ENCODE assay signal across 19 cellular contexts in genomic region chr1:27922272-27922671, GRCh38. TPM values are rescaled to one million over a fixed set of nuclear protein-coding genes. Genes with fewer than 3 reads are reported as not detected.
A peak's percentile ranks its signal among the peaks of the same experiment; 100 is the strongest.
DNase-seq lines count a peak whose midpoint lies in the region; ATAC-seq and TF ChIP-seq lines count a peak whose summit lies in the region.
"Had no signal": no experiment of that assay in that cellular context is flagged by ENCODE, and none has a peak within 500 bp of the region (broad histone marks: within the 10 kb centered on the region; RNA-seq: fewer than 3 reads in every experiment).

No MANE protein-coding gene starts in this region.

- DNase-seq in colonic mucosa (peak; percentile 40), left lobe of liver (ENCODE audit: low spot score) (no peak), NOMO-1 treated with dmso at 0.1 percent for 144 hours (lab: John Stamatoyannopoulos, UW; ENCODE audit: unreplicated experiment) (no peak)
- DNase-seq in stimulated activated CD4-positive, alpha-beta T cell treated with anti-CD3 and anti-CD28 coated beads, Interleukin-2, amount 100 ng/mL, for 24 hours = no peak
- DNase-seq: Caco-2; CD4-positive, CD25-positive, alpha-beta regulatory T cell; CD8-positive, alpha-beta T cell; DMS79; EL; GDM1; GM23248; H7; HCEC 1CT had no signal

- H3K4me1 ChIP-seq in colonic mucosa = no peaks in the 10 kb centered on the region
- peaks cover 6 to 12% of the 10 kb centered on the region in 2 donors for H3K4me1 ChIP-seq in mucosa of rectum (ENCODE audit: control insufficient read depth in 2 of 2, insufficient read depth in 2 of 2, low read length in 2 of 2)
- H3K4me1 ChIP-seq: BLaER1, Caco-2 had no signal

- H3K27ac ChIP-seq in colonic mucosa (no peak overlapping the region), mucosa of rectum (ENCODE audit: low read depth in 2 of 2, low read length in 2 of 2) (peak overlapping the region; percentile 44 to 68)
- H3K27ac ChIP-seq: BLaER1, C4-2B, GM23248 had no signal

- H3K9ac ChIP-seq in colonic mucosa (ENCODE audit: low read depth in 2 of 2, low read length in 2 of 2) (no peak overlapping the region), mucosa of rectum (ENCODE audit: low read depth in 1 of 2, low read length in 2 of 2) (no peak overlapping the region)
- H3K9ac ChIP-seq: BLaER1, GM23248 had no signal

- ATAC-seq in left lobe of liver (peak; percentile 58), GM18858 (IDR thresholded peaks at IDR 0.05; ENCODE audit: unreplicated experiment) (no peak)
- ATAC-seq: CD8-positive, alpha-beta T cell; GM12878 had no signal

- no peaks in the 10 kb centered on the region for H3K9me3 ChIP-seq in colonic mucosa
- no peaks in the 10 kb centered on the region for H3K9me3 ChIP-seq in mucosa of rectum (ENCODE audit: control insufficient read depth in 2 of 2, low read length in 2 of 2)
- H3K9me3 ChIP-seq: BLaER1, Caco-2 had no signal

- no peak for TF ChIP-seq CTCF in colonic mucosa (IDR thresholded peaks at IDR 0.05)

- H3K36me3 ChIP-seq in colonic mucosa = no peaks in the 10 kb centered on the region
- H3K36me3 ChIP-seq in mucosa of rectum (ENCODE audit: control insufficient read depth in 2 of 2, insufficient read depth in 2 of 2, low read length in 2 of 2) = no peaks in the 10 kb centered on the region
- H3K36me3 ChIP-seq: BLaER1 had no signal

- no peaks in the 10 kb centered on the region for H3K27me3 ChIP-seq in colonic mucosa
- no peaks in the 10 kb centered on the region for H3K27me3 ChIP-seq in mucosa of rectum (ENCODE audit: control insufficient read depth in 2 of 2, insufficient read depth in 2 of 2, low read length in 2 of 2)
- H3K27me3 ChIP-seq: BLaER1 had no signal

- H3K4me3 ChIP-seq in colonic mucosa (no peak overlapping the region), mucosa of rectum (ENCODE audit: low read length in 2 of 2) (no peak overlapping the region)
- H3K4me3 ChIP-seq: BLaER1, GM12878, GM23248 had no signal

- intact Hi-C loops in colonic mucosa (cut with DNase I) = no loop called here

RNA-seq across cellular contexts. Expression of gene RPA2, which starts 7.9 kb away (rescaled TPM):
- 10 to 100 TPM; 14.3 to 30.7 TPM for total RNA-seq in colonic mucosa
- total RNA-seq in left lobe of liver = 9.5 TPM

RNA-seq across cellular contexts. Expression of gene SMPDL3B, which starts 12.5 kb away (rescaled TPM):
- total RNA-seq in colonic mucosa (10 to 100 TPM; 27.4 to 38.6 TPM), left lobe of liver (0.50 TPM)
- total RNA-seq: A172; CD8-positive, alpha-beta T cell; GM23248 had no signal

RNA-seq across cellular contexts. Expression of gene XKR8, which starts 37.5 kb away (rescaled TPM):
- total RNA-seq in colonic mucosa (1 to 10 TPM; 7.1 to 9.8 TPM), left lobe of liver (8.5 TPM)

RNA-seq across cellular contexts. Expression of gene THEMIS2, which starts 49.9 kb away (rescaled TPM):
- 10 to 100 TPM in 1 of 2 donors, 1 to 10 TPM in 1; 6.8 to 12.6 TPM for total RNA-seq in colonic mucosa
- 4.3 TPM for total RNA-seq in left lobe of liver
- total RNA-seq: A172 had no signal

Comparison
In these comparisons a context has a peak if more than half of its experiments do, and no peak if none do; other contexts are left out.
1. RNA of gene SMPDL3B, which starts 12.5 kb away (total RNA-seq): 27.4 to 38.6 TPM in colonic mucosa; 0.50 TPM in left lobe of liver (single experiment); every median in the first group is over 10 times any median in the second.